In genomic region chr10:12592967-12593366, GRCh38 we compare ENCODE assay signal across 1 cellular context.
TF ChIP-seq lines count a peak whose summit lies in the region.

No MANE protein-coding gene starts in this region.

TF ChIP-seq in WTC11, 78 proteins besides CTCF, POLR2A, EP300 and RAD21 (continued from another document):
- no peak for TF ChIP-seq ZNF532 (CRISPR knock-in tag; IDR thresholded peaks at IDR 0.05; ENCODE audit: borderline replicate concordance)
- TF ChIP-seq ZNF423 (CRISPR knock-in tag; IDR thresholded peaks at IDR 0.05), result no peak
- TF ChIP-seq SP1 (CRISPR knock-in tag; conservative IDR thresholded peaks at IDR 0.05), result no peak
- TF ChIP-seq ZNF121 (CRISPR knock-in tag; IDR thresholded peaks at IDR 0.05), result no peak
- no peak for TF ChIP-seq JUN (CRISPR knock-in tag; IDR thresholded peaks at IDR 0.05)
- no peak for TF ChIP-seq GABPB1 (CRISPR knock-in tag; IDR thresholded peaks at IDR 0.05)
- TF ChIP-seq PRRX2 (CRISPR knock-in tag; IDR thresholded peaks at IDR 0.05), result no peak
- no peak for TF ChIP-seq FOXJ3 (CRISPR knock-in tag; IDR thresholded peaks at IDR 0.05; ENCODE audit: borderline replicate concordance)
- TF ChIP-seq, protein P1, sequence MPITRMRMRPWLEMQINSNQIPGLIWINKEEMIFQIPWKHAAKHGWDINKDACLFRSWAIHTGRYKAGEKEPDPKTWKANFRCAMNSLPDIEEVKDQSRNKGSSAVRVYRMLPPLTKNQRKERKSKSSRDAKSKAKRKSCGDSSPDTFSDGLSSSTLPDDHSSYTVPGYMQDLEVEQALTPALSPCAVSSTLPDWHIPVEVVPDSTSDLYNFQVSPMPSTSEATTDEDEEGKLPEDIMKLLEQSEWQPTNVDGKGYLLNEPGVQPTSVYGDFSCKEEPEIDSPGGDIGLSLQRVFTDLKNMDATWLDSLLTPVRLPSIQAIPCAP (CRISPR knock-in tag; IDR thresholded peaks at IDR 0.05), result no peak
- no peak for TF ChIP-seq ZNF416 (CRISPR knock-in tag; IDR thresholded peaks at IDR 0.05)
- no peak for TF ChIP-seq FOXK1 (CRISPR knock-in tag; IDR thresholded peaks at IDR 0.05)
- TF ChIP-seq, protein P2, sequence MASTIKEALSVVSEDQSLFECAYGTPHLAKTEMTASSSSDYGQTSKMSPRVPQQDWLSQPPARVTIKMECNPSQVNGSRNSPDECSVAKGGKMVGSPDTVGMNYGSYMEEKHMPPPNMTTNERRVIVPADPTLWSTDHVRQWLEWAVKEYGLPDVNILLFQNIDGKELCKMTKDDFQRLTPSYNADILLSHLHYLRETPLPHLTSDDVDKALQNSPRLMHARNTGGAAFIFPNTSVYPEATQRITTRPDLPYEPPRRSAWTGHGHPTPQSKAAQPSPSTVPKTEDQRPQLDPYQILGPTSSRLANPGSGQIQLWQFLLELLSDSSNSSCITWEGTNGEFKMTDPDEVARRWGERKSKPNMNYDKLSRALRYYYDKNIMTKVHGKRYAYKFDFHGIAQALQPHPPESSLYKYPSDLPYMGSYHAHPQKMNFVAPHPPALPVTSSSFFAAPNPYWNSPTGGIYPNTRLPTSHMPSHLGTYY (CRISPR knock-in tag; IDR thresholded peaks at IDR 0.05), result no peak
- TF ChIP-seq SOX15 (CRISPR knock-in tag; IDR thresholded peaks at IDR 0.05), result no peak
- TF ChIP-seq AR (CRISPR knock-in tag; IDR thresholded peaks at IDR 0.05), result no peak
- TF ChIP-seq, protein P3, sequence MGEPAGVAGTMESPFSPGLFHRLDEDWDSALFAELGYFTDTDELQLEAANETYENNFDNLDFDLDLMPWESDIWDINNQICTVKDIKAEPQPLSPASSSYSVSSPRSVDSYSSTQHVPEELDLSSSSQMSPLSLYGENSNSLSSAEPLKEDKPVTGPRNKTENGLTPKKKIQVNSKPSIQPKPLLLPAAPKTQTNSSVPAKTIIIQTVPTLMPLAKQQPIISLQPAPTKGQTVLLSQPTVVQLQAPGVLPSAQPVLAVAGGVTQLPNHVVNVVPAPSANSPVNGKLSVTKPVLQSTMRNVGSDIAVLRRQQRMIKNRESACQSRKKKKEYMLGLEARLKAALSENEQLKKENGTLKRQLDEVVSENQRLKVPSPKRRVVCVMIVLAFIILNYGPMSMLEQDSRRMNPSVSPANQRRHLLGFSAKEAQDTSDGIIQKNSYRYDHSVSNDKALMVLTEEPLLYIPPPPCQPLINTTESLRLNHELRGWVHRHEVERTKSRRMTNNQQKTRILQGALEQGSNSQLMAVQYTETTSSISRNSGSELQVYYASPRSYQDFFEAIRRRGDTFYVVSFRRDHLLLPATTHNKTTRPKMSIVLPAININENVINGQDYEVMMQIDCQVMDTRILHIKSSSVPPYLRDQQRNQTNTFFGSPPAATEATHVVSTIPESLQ (CRISPR knock-in tag; IDR thresholded peaks at IDR 0.05), result no peak
- TF ChIP-seq, protein P4, sequence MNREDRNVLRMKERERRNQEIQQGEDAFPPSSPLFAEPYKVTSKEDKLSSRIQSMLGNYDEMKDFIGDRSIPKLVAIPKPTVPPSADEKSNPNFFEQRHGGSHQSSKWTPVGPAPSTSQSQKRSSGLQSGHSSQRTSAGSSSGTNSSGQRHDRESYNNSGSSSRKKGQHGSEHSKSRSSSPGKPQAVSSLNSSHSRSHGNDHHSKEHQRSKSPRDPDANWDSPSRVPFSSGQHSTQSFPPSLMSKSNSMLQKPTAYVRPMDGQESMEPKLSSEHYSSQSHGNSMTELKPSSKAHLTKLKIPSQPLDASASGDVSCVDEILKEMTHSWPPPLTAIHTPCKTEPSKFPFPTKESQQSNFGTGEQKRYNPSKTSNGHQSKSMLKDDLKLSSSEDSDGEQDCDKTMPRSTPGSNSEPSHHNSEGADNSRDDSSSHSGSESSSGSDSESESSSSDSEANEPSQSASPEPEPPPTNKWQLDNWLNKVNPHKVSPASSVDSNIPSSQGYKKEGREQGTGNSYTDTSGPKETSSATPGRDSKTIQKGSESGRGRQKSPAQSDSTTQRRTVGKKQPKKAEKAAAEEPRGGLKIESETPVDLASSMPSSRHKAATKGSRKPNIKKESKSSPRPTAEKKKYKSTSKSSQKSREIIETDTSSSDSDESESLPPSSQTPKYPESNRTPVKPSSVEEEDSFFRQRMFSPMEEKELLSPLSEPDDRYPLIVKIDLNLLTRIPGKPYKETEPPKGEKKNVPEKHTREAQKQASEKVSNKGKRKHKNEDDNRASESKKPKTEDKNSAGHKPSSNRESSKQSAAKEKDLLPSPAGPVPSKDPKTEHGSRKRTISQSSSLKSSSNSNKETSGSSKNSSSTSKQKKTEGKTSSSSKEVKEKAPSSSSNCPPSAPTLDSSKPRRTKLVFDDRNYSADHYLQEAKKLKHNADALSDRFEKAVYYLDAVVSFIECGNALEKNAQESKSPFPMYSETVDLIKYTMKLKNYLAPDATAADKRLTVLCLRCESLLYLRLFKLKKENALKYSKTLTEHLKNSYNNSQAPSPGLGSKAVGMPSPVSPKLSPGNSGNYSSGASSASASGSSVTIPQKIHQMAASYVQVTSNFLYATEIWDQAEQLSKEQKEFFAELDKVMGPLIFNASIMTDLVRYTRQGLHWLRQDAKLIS (CRISPR knock-in tag; IDR thresholded peaks at IDR 0.05; ENCODE audit: borderline replicate concordance), result no peak
- TF ChIP-seq, protein P5, sequence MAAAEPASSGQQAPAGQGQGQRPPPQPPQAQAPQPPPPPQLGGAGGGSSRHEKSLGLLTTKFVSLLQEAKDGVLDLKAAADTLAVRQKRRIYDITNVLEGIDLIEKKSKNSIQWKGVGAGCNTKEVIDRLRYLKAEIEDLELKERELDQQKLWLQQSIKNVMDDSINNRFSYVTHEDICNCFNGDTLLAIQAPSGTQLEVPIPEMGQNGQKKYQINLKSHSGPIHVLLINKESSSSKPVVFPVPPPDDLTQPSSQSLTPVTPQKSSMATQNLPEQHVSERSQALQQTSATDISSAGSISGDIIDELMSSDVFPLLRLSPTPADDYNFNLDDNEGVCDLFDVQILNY (CRISPR knock-in tag; IDR thresholded peaks at IDR 0.05), result no peak
- TF ChIP-seq CREM (CRISPR knock-in tag; IDR thresholded peaks at IDR 0.05), result no peak
TF ChIP-seq in WTC11: peak in this region for 0.
